8 cellular contexts compared by ENCODE assay signal in genomic region chr17:47660064-47660492, GRCh38. TPM values are rescaled to one million over a fixed set of nuclear protein-coding genes. Genes with fewer than 3 reads are reported as not detected.
DNase-seq lines count a peak whose midpoint lies in the region; ATAC-seq and TF ChIP-seq lines count a peak whose summit lies in the region.

No MANE protein-coding gene starts in this region.

- H3K27me3 ChIP-seq in stomach smooth muscle (ENCODE audit: control insufficient read depth in 1 of 2, insufficient read depth in 2 of 2, low read length in 2 of 2) (no peaks in the 10 kb centered on the region), breast epithelium (no peaks in the 10 kb centered on the region)

- H3K9ac ChIP-seq in stomach smooth muscle (ENCODE audit: low read length in 2 of 2), result peak overlapping the region; percentile 31 to 46

- H3K36me3 ChIP-seq in stomach smooth muscle (ENCODE audit: control insufficient read depth in 2 of 2, insufficient read depth in 2 of 2, low read length in 2 of 2), result peaks cover 55 to 61% of the 10 kb centered on the region in 2 donors
- H3K36me3 ChIP-seq in breast epithelium, result peaks cover 5% of the 10 kb centered on the region

- no peaks in the 10 kb centered on the region for H3K27me3 Mint-ChIP-seq in activated T-cell treated with anti-CD3 and anti-CD28 coated beads, Interleukin-2, amount 50 U/mL, for 24 hours
- H3K27me3 Mint-ChIP-seq in activated naive CD8-positive, alpha-beta T cell treated with anti-CD3 and anti-CD28 coated beads, Interleukin-2, amount 10 ng/mL, durations not matched to agents 7 days and 5 days, result no peaks in the 10 kb centered on the region

- peaks cover 94% of the 10 kb centered on the region for H3K36me3 Mint-ChIP-seq in activated T-cell treated with anti-CD3 and anti-CD28 coated beads, Interleukin-2, amount 50 U/mL, for 24 hours (ENCODE audit: low read depth)
- H3K36me3 Mint-ChIP-seq in activated naive CD8-positive, alpha-beta T cell treated with anti-CD3 and anti-CD28 coated beads, Interleukin-2, amount 10 ng/mL, durations not matched to agents 7 days and 5 days, result peaks cover 48% of the 10 kb centered on the region

- DNase-seq in activated T-cell treated with anti-CD3 and anti-CD28 coated beads, Interleukin-2, amount 50 U/mL, for 24 hours, result no peak
- DNase-seq in activated T-cell treated with anti-CD3 and anti-CD28 coated beads for 4 hours (no peak), HPDE6-E6E7 (ENCODE audit: extremely low spot score) (no peak), breast epithelium (ENCODE audit: low spot score in 2 of 2) (no peak)
- DNase-seq in activated naive CD8-positive, alpha-beta T cell treated with anti-CD3 and anti-CD28 coated beads, Interleukin-2, amount 10 ng/mL, durations not matched to agents 7 days and 5 days, result no peak
- no peak for DNase-seq in effector CD8-positive, alpha-beta T cell (lab: John Stamatoyannopoulos, UW)

- no peak for TF ChIP-seq POLR2A in breast epithelium (IDR thresholded peaks at IDR 0.05)

- POLR2A ChIA-PET in activated naive CD8-positive, alpha-beta T cell treated with anti-CD3 and anti-CD28 coated beads, Interleukin-2, amount 10 ng/mL, durations not matched to agents 7 days and 5 days (lab: Charles Lee), result interaction anchor here (2.7 kb wide), 1 partner anchor 10 kb away, joined by 28 read pairs; the partner anchor contains the start of gene KPNB1

- peak; percentile 41 for ATAC-seq in HG03439 (IDR thresholded peaks at IDR 0.05; ENCODE audit: unreplicated experiment)
- peak; percentile 83 for ATAC-seq in activated naive CD8-positive, alpha-beta T cell treated with anti-CD3 and anti-CD28 coated beads, Interleukin-2, amount 10 ng/mL, durations not matched to agents 7 days and 5 days (ENCODE audit: low read depth)

- H3K4me3 Mint-ChIP-seq in activated T-cell treated with anti-CD3 and anti-CD28 coated beads, Interleukin-2, amount 50 U/mL, for 24 hours, result peak overlapping the region; percentile 51
- H3K4me3 Mint-ChIP-seq in activated naive CD8-positive, alpha-beta T cell treated with anti-CD3 and anti-CD28 coated beads, Interleukin-2, amount 10 ng/mL, durations not matched to agents 7 days and 5 days, result peak overlapping the region; percentile 81

- no peak for TF ChIP-seq CTCF in breast epithelium (IDR thresholded peaks at IDR 0.05)

- H3K9me3 ChIP-seq in stomach smooth muscle (ENCODE audit: control insufficient read depth in 2 of 2, low read length in 2 of 2) (no peaks in the 10 kb centered on the region), breast epithelium (no peaks in the 10 kb centered on the region)

- intact Hi-C loops in breast epithelium (cut with DNase I; ENCODE audit: low total_unique reads), result no loop called here

- H3K9me3 Mint-ChIP-seq in activated T-cell treated with anti-CD3 and anti-CD28 coated beads, Interleukin-2, amount 50 U/mL, for 24 hours, result no peaks in the 10 kb centered on the region
- H3K9me3 Mint-ChIP-seq in activated naive CD8-positive, alpha-beta T cell treated with anti-CD3 and anti-CD28 coated beads, Interleukin-2, amount 10 ng/mL, durations not matched to agents 7 days and 5 days, result no peaks in the 10 kb centered on the region

- H3K4me1 ChIP-seq in stomach smooth muscle (ENCODE audit: control insufficient read depth, insufficient read depth, low read length), result no peaks in the 10 kb centered on the region
- no peaks in the 10 kb centered on the region for H3K4me1 ChIP-seq in breast epithelium

- H3K27ac ChIP-seq in stomach smooth muscle (ENCODE audit: low read length), result peak overlapping the region; percentile 18
- no peak overlapping the region for H3K27ac ChIP-seq in breast epithelium

- peaks cover 74% of the 10 kb centered on the region for H3K4me1 Mint-ChIP-seq in activated T-cell treated with anti-CD3 and anti-CD28 coated beads, Interleukin-2, amount 50 U/mL, for 24 hours (ENCODE audit: low read depth)
- H3K4me1 Mint-ChIP-seq in activated naive CD8-positive, alpha-beta T cell treated with anti-CD3 and anti-CD28 coated beads, Interleukin-2, amount 10 ng/mL, durations not matched to agents 7 days and 5 days, result peaks cover 48% of the 10 kb centered on the region

- peak overlapping the region; percentile 90 for H3K27ac Mint-ChIP-seq in activated T-cell treated with anti-CD3 and anti-CD28 coated beads, Interleukin-2, amount 50 U/mL, for 24 hours
- H3K27ac Mint-ChIP-seq in activated naive CD8-positive, alpha-beta T cell treated with anti-CD3 and anti-CD28 coated beads, Interleukin-2, amount 10 ng/mL, durations not matched to agents 7 days and 5 days, result peak overlapping the region; percentile 93

- H3K4me3 ChIP-seq in stomach smooth muscle (ENCODE audit: low read length in 2 of 2) (peak overlapping the region; percentile 35 to 55), breast epithelium (no peak overlapping the region)

RNA-seq across cellular contexts. Expression of gene KPNB1, which starts 10.4 kb away (rescaled TPM):
- total RNA-seq in activated naive CD8-positive, alpha-beta T cell treated with anti-CD3 and anti-CD28 coated beads, Interleukin-2, amount 10 ng/mL, durations not matched to agents 7 days and 5 days, result 100 to 1,000 TPM; 335 TPM
- total RNA-seq in breast epithelium, result 100 to 1,000 TPM; 148 to 238 (median 189) TPM

RNA-seq across cellular contexts. Expression of gene TBKBP1, which starts 33.9 kb away (rescaled TPM):
- total RNA-seq in activated naive CD8-positive, alpha-beta T cell treated with anti-CD3 and anti-CD28 coated beads, Interleukin-2, amount 10 ng/mL, durations not matched to agents 7 days and 5 days, result 1 to 10 TPM; 8.0 to 8.9 TPM
- total RNA-seq in breast epithelium, result 10 to 100 TPM in 1 of 3 donors, 1 to 10 TPM in 2; 4.5 to 11.5 (median 8.3) TPM

Comparison
In these comparisons a context has a peak if more than half of its experiments do, and no peak if none do; other contexts are left out.
1. H3K4me3 ChIP-seq: peak in stomach smooth muscle (2 of 2); none in breast epithelium (0 of 3).